In genomic region chr13:20991741-20992520, GRCh38 we compare ENCODE assay signal across 12 cellular contexts.
"Had no signal": no experiment of that assay in that cellular context is flagged by ENCODE, and none has a peak within 500 bp of the region (broad histone marks: within the 10 kb centered on the region; RNA-seq: fewer than 3 reads in every experiment).

No MANE protein-coding gene starts in this region.

- H3K4me3 ChIP-seq: lung, thyroid gland had no signal

- H3K27me3 ChIP-seq: thyroid gland had no signal

- ATAC-seq: activated CD8-positive, alpha-beta T cell treated with anti-CD3 and anti-CD28 coated beads, Interleukin-2, amount 10 ng/mL, durations not matched to agents 7 days and 5 days; esophagus mucosa; naive thymus-derived CD4-positive, alpha-beta T cell; T-cell had no signal

- H3K9me3 ChIP-seq: thyroid gland had no signal

- DNase-seq: activated CD4-positive, alpha-beta T cell treated with anti-CD3 and anti-CD28 coated beads for 48 hours; activated CD8-positive, alpha-beta memory T cell treated with anti-CD3 and anti-CD28 coated beads, Interleukin-2, amount 50 U/mL, for 48 hours; activated CD8-positive, alpha-beta T cell treated with anti-CD3 and anti-CD28 coated beads, Interleukin-2, amount 10 ng/mL, durations not matched to agents 7 days and 5 days; activated naive CD4-positive, alpha-beta T cell treated with anti-CD3 and anti-CD28 coated beads for 36 hours; dermis blood vessel endothelial cell; naive thymus-derived CD4-positive, alpha-beta T cell; stimulated activated CD4-positive, alpha-beta T cell treated with anti-CD3 and anti-CD28 coated beads, Interleukin-15, amount 100 ng/mL, for 24 hours; stimulated activated CD4-positive, alpha-beta T cell treated with anti-CD3 and anti-CD28 coated beads, Interleukin-4, amount 100 ng/mL, for 24 hours; T-cell; thyroid gland had no signal
